ENCODE assay signal across 25 cellular contexts in the genomic region with DNA sequence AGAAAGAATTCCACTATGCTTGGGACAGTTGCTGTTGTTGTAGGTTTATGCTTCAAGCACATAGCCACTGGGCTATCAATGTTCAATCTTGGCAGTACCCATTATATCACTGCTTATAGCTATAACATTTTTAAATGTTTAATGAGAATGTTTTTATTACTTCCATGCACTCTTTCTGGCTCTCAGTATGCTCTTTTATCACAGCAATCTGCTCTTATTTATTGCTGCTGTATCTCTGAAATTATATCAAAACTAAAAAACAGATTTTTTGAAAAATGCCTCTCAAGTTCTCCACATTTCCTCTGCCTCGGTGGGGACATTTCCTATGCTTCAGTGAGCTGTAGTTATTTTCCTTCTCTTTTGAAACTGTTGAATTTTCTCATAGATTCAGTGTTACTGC. TPM values are rescaled to one million over a fixed set of nuclear protein-coding genes. Genes with fewer than 3 reads are reported as not detected.
DNase-seq lines count a peak whose midpoint lies in the region; ATAC-seq, FAIRE-seq and TF ChIP-seq lines count a peak whose summit lies in the region.
"Had no signal": no experiment of that assay in that cellular context is flagged by ENCODE, and none has a peak within 500 bp of the region (broad histone marks: within the 10 kb centered on the region; RNA-seq: fewer than 3 reads in every experiment).

No MANE protein-coding gene starts in this region.

- H2BK15ac ChIP-seq in H1 (ENCODE audit: low read length): no peak overlapping the region

- DNase-seq in LNCaP clone FGC (ENCODE audit: low read depth) (peak; percentile 43), H1 (ENCODE audit: low read depth in 1 of 2, low spot score in 2 of 2) (no peak), ascending aorta (ENCODE audit: low spot score in 2 of 2) (no peak)
- DNase-seq in stimulated activated CD4-positive, alpha-beta T cell treated with anti-CD3 and anti-CD28 coated beads, Interleukin-4, amount 100 ng/mL, for 4 hours: no peak
- DNase-seq: 8988T; ACHN; C1 segment of cervical spinal cord; Calu3; CD4-positive, alpha-beta memory T cell; COR-L47; DMS53; DMS79 treated with DMSO at 0.1 percent for 48 hours; GF-D8; GM23248; H9 had no signal

- TF ChIP-seq CTCF in LNCaP clone FGC (IDR thresholded peaks at IDR 0.05; ENCODE audit: control insufficient read depth, extremely low read depth, insufficient read depth) (no peak), H1 (IDR thresholded peaks at IDR 0.05; ENCODE audit: control extremely low read depth in 1 of 3, insufficient read depth in 1 of 3, low read depth in 1 of 3, low read length in 3 of 3) (no peak), nephron (IDR thresholded peaks at IDR 0.05; ENCODE audit: unreplicated experiment in 3 of 3) (no peak), ascending aorta (IDR thresholded peaks at IDR 0.05) (no peak)

- no peaks in the 10 kb centered on the region for H4K20me1 ChIP-seq in H1 (replicated peaks in 1 of 2; ENCODE audit: control insufficient read depth in 1 of 2, insufficient read depth in 2 of 2, low read length in 2 of 2)

- intact Hi-C loops in ascending aorta (cut with DNase I): no loop called here

- no peak overlapping the region for H3K4me3 Mint-ChIP-seq in nephron
- H3K4me3 Mint-ChIP-seq: CD4-positive, alpha-beta memory T cell; H9 had no signal

- 0 out of 2 replicates have a peak overlapping the region, but pooled peaks have one; percentile 45 for H2BK12ac ChIP-seq in H1 (ENCODE audit: low read depth, low read length)

- H2BK120ac ChIP-seq in H1 (replicated peaks; ENCODE audit: low read depth, low read length): no peak overlapping the region

- H4K8ac ChIP-seq in H1 (ENCODE audit: extremely low read depth, insufficient read depth, low read length): no peak overlapping the region

- H3K14ac ChIP-seq in H1 (ENCODE audit: insufficient read length): no peak overlapping the region

- H3K23ac ChIP-seq in H1 (ENCODE audit: insufficient read length): no peak overlapping the region

- no peak for FAIRE-seq in H1 (lab: Jason Lieb, UNC)
- FAIRE-seq: A549, GM12891, GM18507 had no signal

- no peak overlapping the region for H2BK20ac ChIP-seq in H1 (ENCODE audit: low read length)

- peaks cover 0 to 6% (median 3%) of the 10 kb centered on the region in 4 experiments; a peak in 6 of 7 replicates for H3K4me1 ChIP-seq in H1 (replicated peaks in 1 of 4; ENCODE audit: control insufficient read depth in 3 of 4, insufficient read depth in 4 of 4, low read length in 3 of 4)
- H3K4me1 ChIP-seq in ascending aorta: peaks cover 3 to 7% of the 10 kb centered on the region in 2 donors

- peaks cover 5% of the 10 kb centered on the region; the same call in 1 of the 2 replicates for H3K23me2 ChIP-seq in H1 (ENCODE audit: low read depth, low read length)

- no peak overlapping the region for H3K9ac ChIP-seq in H1 (replicated peaks in 1 of 4; ENCODE audit: extremely low read depth in 1 of 4, low read depth in 3 of 4, low read length in 3 of 4)
- H3K9ac ChIP-seq: GM23248 had no signal

- no peak for TF ChIP-seq EP300 in H1 (IDR thresholded peaks at IDR 0.05; ENCODE audit: borderline replicate concordance in 1 of 2, low read depth in 2 of 2, low read length in 2 of 2)

- WGBS in H1 (ENCODE audit: extremely low coverage in 1 of 2, insufficient coverage in 1 of 2, insufficient read length in 1 of 2, insufficient replicate concordance in 2 of 2, low coverage in 1 of 2, low lambda C conversion rate in 2 of 2, missing lambda C conversion rate in 1 of 2), 2 experiments: 87% methylated on average over 1 of the region's 1 CpG; no CpG with 5 or more reads in 1 of the 2 experiments

- CTCF ChIA-PET in H1 (lab: Charles Lee; ENCODE audit: partially characterized antibody): no interaction called here

- no peaks in the 10 kb centered on the region for H3K9me3 Mint-ChIP-seq in nephron

- H3K79me1 ChIP-seq in H1 (ENCODE audit: low read depth, low read length): no peaks in the 10 kb centered on the region

- no peaks in the 10 kb centered on the region for H3K79me2 ChIP-seq in H1 (ENCODE audit: control insufficient read depth in 1 of 2, insufficient read depth in 2 of 2, low read length in 2 of 2)

- H3K56ac ChIP-seq in H1 (replicated peaks; ENCODE audit: insufficient read length, low read depth, low read length): no peak overlapping the region

- no peak overlapping the region for H3K18ac ChIP-seq in H1 (ENCODE audit: extremely low read depth, low read length)

- no peaks in the 10 kb centered on the region for H3K36me3 ChIP-seq in H1 (ENCODE audit: control insufficient read depth in 2 of 4, insufficient read depth in 4 of 4, low read length in 3 of 4)
- H3K36me3 ChIP-seq in ascending aorta: no peaks in the 10 kb centered on the region

- TF ChIP-seq RAD21 in H1 (IDR thresholded peaks at IDR 0.05 in 1 of 2, conservative IDR thresholded peaks at IDR 0.05 in 1 of 2; ENCODE audit: low read depth in 2 of 2, low read length in 2 of 2): no peak

- no peak overlapping the region for H3K4me3 ChIP-seq in LNCaP clone FGC (ENCODE audit: low read depth, low read length)
- H3K4me3 ChIP-seq in H1 (ENCODE audit: extremely low read depth in 1 of 4, insufficient read depth in 2 of 4, low read depth in 3 of 4, low read length in 4 of 4): no peak overlapping the region
- H3K4me3 ChIP-seq in ascending aorta: no peak overlapping the region
- H3K4me3 ChIP-seq: A549, GM23248 had no signal

- no peak for ATAC-seq in SK-N-SH treated with all-trans-retinoic acid at 6 μM for 48 hours
- no peak for ATAC-seq in GM19455 (IDR thresholded peaks at IDR 0.05; ENCODE audit: unreplicated experiment)
- ATAC-seq in GM21717 (IDR thresholded peaks at IDR 0.05; ENCODE audit: unreplicated experiment): no peak
- ATAC-seq: A549, HCT116 had no signal

- POLR2A ChIA-PET in H1 (lab: Charles Lee; ENCODE audit: partially characterized antibody): no interaction called here

- peaks cover 5% of the 10 kb centered on the region for H3K4me1 Mint-ChIP-seq in nephron

- peaks cover 1 to 13% (median 7%) of the 10 kb centered on the region in 4 experiments; a peak in 6 of 7 replicates for H3K27me3 ChIP-seq in H1 (replicated peaks in 1 of 4; ENCODE audit: control insufficient read depth in 3 of 4, extremely low read depth in 1 of 4, insufficient read depth in 3 of 4, low read length in 3 of 4)
- H3K27me3 ChIP-seq in ascending aorta: no peaks in the 10 kb centered on the region

- H2AK5ac ChIP-seq in H1 (ENCODE audit: low read depth, low read length): no peak overlapping the region

- no peaks in the 10 kb centered on the region for H3K36me3 Mint-ChIP-seq in nephron (ENCODE audit: low read depth)
- H3K36me3 Mint-ChIP-seq: CD4-positive, alpha-beta memory T cell had no signal

- no peak overlapping the region for H3K27ac ChIP-seq in H1 (ENCODE audit: low read depth, low read length)
- H3K27ac ChIP-seq in ascending aorta: no peak overlapping the region
- H3K27ac ChIP-seq: A549, GM23248 had no signal

- H2BK5ac ChIP-seq in H1 (ENCODE audit: low read depth, low read length): no peak overlapping the region

- H4K91ac ChIP-seq in H1 (replicated peaks; ENCODE audit: insufficient read length, low read length): no peak overlapping the region

- no peaks in the 10 kb centered on the region for H3K9me3 ChIP-seq in H1 (ENCODE audit: insufficient read depth in 2 of 2, low read depth in 1 of 2, low read length in 1 of 2)
- no peaks in the 10 kb centered on the region for H3K9me3 ChIP-seq in ascending aorta
- H3K9me3 ChIP-seq: A549 had no signal

- TF ChIP-seq POLR2A in H1 (IDR thresholded peaks at IDR 0.05; ENCODE audit: control extremely low read depth in 1 of 2, low read depth in 2 of 2, low read length in 2 of 2): no peak

- peak overlapping the region in 2 of 3 experiments; percentile 13 to 15 for H3K27ac Mint-ChIP-seq in nephron
- H3K27ac Mint-ChIP-seq: CD4-positive, alpha-beta memory T cell had no signal

- no peak overlapping the region for H4K5ac ChIP-seq in H1 (ENCODE audit: insufficient read length, low read depth, low read length)

- H3K27me3 Mint-ChIP-seq in nephron (ENCODE audit: low read depth): peaks cover 9% of the 10 kb centered on the region

- no peak overlapping the region for H2AFZ ChIP-seq in H1 (ENCODE audit: low read length)
- H2AFZ ChIP-seq: GM23248 had no signal

- no peak overlapping the region for H3K4me2 ChIP-seq in H1 (ENCODE audit: insufficient read depth in 1 of 2, low read depth in 2 of 2, low read length in 2 of 2)
- H3K4me2 ChIP-seq: A549 had no signal

- no peak overlapping the region for H3K4ac ChIP-seq in H1 (replicated peaks; ENCODE audit: insufficient read length, low read depth, low read length)

TF ChIP-seq in SK-N-SH treated with all-trans-retinoic acid at 6 μM for 48 hours, 23 proteins besides CTCF, POLR2A, EP300 and RAD21 (continues in another document):
- TF ChIP-seq ISL1 (CRISPR knock-in tag; IDR thresholded peaks at IDR 0.05) (no peak), TCF4 (CRISPR knock-in tag; IDR thresholded peaks at IDR 0.05; ENCODE audit: borderline replicate concordance) (peak; percentile 73)

TF ChIP-seq in H1, 55 proteins besides CTCF, POLR2A, EP300 and RAD21:
- TF ChIP-seq ZNF274 (IDR thresholded peaks at IDR 0.05; ENCODE audit: borderline replicate concordance, extremely low read depth, low read length) (no peak), TAF7 (optimal IDR thresholded peaks at IDR 0.05; ENCODE audit: borderline replicate concordance, low read depth, low read length) (no peak), SRF (IDR thresholded peaks at IDR 0.05; ENCODE audit: low read depth, low read length) (no peak), CEBPB (IDR thresholded peaks at IDR 0.05; ENCODE audit: low read depth, low read length) (no peak)
- TF ChIP-seq, protein P1, sequence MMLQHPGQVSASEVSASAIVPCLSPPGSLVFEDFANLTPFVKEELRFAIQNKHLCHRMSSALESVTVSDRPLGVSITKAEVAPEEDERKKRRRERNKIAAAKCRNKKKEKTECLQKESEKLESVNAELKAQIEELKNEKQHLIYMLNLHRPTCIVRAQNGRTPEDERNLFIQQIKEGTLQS (IDR thresholded peaks at IDR 0.05; ENCODE audit: insufficient read depth, low read depth, low read length): no peak

RNA-seq across cellular contexts. Expression of a gene that starts 5.4 kb away (rescaled TPM):
- 2.0 and 2.1 TPM in 2 replicates for total RNA-seq in H1 (2021; fragmentation: NEBNext Ultra II Directional; extraction: Animal tissue kit (Norgen Biotek cat#: 25700))
- 1.2 and 1.4 TPM in 2 replicates for polyA plus RNA-seq in H1 (2011; rRNA removed)
- polyA plus RNA-seq in H1 (2011; cell fraction: cytosol; rRNA removed): 1.3 TPM
- polyA plus RNA-seq in H1 (2011; cell fraction: nucleus; rRNA removed): 2.2 TPM
- polyA plus RNA-seq in H1 (2012, experiment 1 of 2): 0.84 to 1.9 TPM (median 1.6 TPM) in 4 replicates
- 0.12 TPM for polyA plus RNA-seq in H1 (2012, experiment 2 of 2)
- polyA plus RNA-seq in H1 (2013, experiment 1 of 2): 3.0 TPM
- 2.9 TPM for polyA plus RNA-seq in H1 (2013, experiment 2 of 2)
- polyA minus RNA-seq in H1 (2011; rRNA and poly(A)+ RNA removed): 1.8 and 4.0 TPM in 2 replicates
- polyA minus RNA-seq in H1 (2011; cell fraction: cytosol; rRNA and poly(A)+ RNA removed): not detected
- 10.0 TPM for polyA minus RNA-seq in H1 (2011; cell fraction: nucleus; rRNA and poly(A)+ RNA removed)
- total RNA-seq in ascending aorta: 1.6 TPM
- total RNA-seq: Calu3; CD4-positive, alpha-beta memory T cell; Daoy; G401 had no signal
- polyA plus RNA-seq: A549; CD4-positive, alpha-beta memory T cell had no signal
